In genomic region chr19:58348080-58348479, GRCh38 we compare ENCODE assay signal across 8 cellular contexts. TPM values are rescaled to one million over a fixed set of nuclear protein-coding genes. Genes with fewer than 3 reads are reported as not detected.
DNase-seq lines count a peak whose midpoint lies in the region; ATAC-seq, FAIRE-seq and TF ChIP-seq lines count a peak whose summit lies in the region.
"Not testable (repeated sequence)": the region's sequence is repeated elsewhere in the genome, so short reads cannot be mapped to it uniquely, and the experiment has no call there.

No MANE protein-coding gene starts in this region.

- not testable (repeated sequence) for H3K9me3 ChIP-seq in CD8-positive, alpha-beta memory T cell (ENCODE audit: low read length); SU-DHL-6 (ENCODE audit: insufficient read depth, low read length); endothelial cell of umbilical vein (replicated peaks; ENCODE audit: control insufficient read depth, insufficient read depth, low read length); osteoblast (ENCODE audit: low read depth, low read length); thoracic aorta

- H3K4me2 ChIP-seq in SU-DHL-6 (ENCODE audit: low read depth, low read length, poor library complexity, severe bottlenecking) (peak overlapping the region; percentile 83), endothelial cell of umbilical vein (ENCODE audit: insufficient read depth, low read length) (peak overlapping the region; percentile 50), osteoblast (ENCODE audit: insufficient read depth, low read length) (peak overlapping the region; percentile 74)

- not testable (repeated sequence) for H3K27me3 Mint-ChIP-seq in CD8-positive, alpha-beta memory T cell; activated naive CD8-positive, alpha-beta T cell treated with anti-CD3 and anti-CD28 coated beads, Interleukin-2, amount 50 U/mL, for 24 hours

- TF ChIP-seq CTCF in SU-DHL-6 (IDR thresholded peaks at IDR 0.05; ENCODE audit: insufficient read depth, low read length, poor library complexity, severe bottlenecking); endothelial cell of umbilical vein (IDR thresholded peaks at IDR 0.05; ENCODE audit: extremely low read depth in 1 of 2, insufficient read depth in 1 of 2, low read depth in 1 of 2, low read length in 2 of 2); kidney epithelial cell (IDR thresholded peaks at IDR 0.05; ENCODE audit: insufficient read depth, low read length, poor library complexity, severe bottlenecking); osteoblast (IDR thresholded peaks at IDR 0.05; ENCODE audit: extremely low read depth, low read depth, low read length); thoracic aorta (IDR thresholded peaks at IDR 0.05): not testable (repeated sequence)

- H3K4me3 ChIP-seq in CD8-positive, alpha-beta memory T cell (ENCODE audit: low read length) = peak overlapping the region; percentile 72
- peak overlapping the region; percentile 96 for H3K4me3 ChIP-seq in SU-DHL-6 (ENCODE audit: insufficient read depth, low read length, poor library complexity, severe bottlenecking)
- peak overlapping the region in 2 of 3 experiments; percentile 38 to 47 for H3K4me3 ChIP-seq in endothelial cell of umbilical vein (replicated peaks in 1 of 3; ENCODE audit: insufficient read depth in 1 of 3, low read depth in 1 of 3, low read length in 3 of 3)
- H3K4me3 ChIP-seq in kidney epithelial cell (ENCODE audit: low read depth, low read length) = peak overlapping the region; percentile 47
- peak overlapping the region; percentile 73 for H3K4me3 ChIP-seq in osteoblast (ENCODE audit: insufficient read depth, low read length)
- H3K4me3 ChIP-seq in thoracic aorta = peak overlapping the region; percentile 75

- intact Hi-C loops in endothelial cell of umbilical vein (cut with micrococcal nuclease) = not testable (repeated sequence)

- H3K27ac Mint-ChIP-seq in CD8-positive, alpha-beta memory T cell = peak overlapping the region in 7 of 8 donors; percentile 86 to 96 (median 90)
- H3K27ac Mint-ChIP-seq in activated naive CD8-positive, alpha-beta T cell treated with anti-CD3 and anti-CD28 coated beads, Interleukin-2, amount 50 U/mL, for 24 hours = peak overlapping the region; percentile 82

- H3K4me1 ChIP-seq in CD8-positive, alpha-beta memory T cell (ENCODE audit: insufficient read depth, low read length) = peaks cover 19% of the 10 kb centered on the region
- H3K4me1 ChIP-seq in endothelial cell of umbilical vein (ENCODE audit: control insufficient read depth, extremely low read depth, insufficient read depth, low read length); osteoblast (ENCODE audit: insufficient read depth, low read length): not testable (repeated sequence)
- H3K4me1 ChIP-seq in thoracic aorta (ENCODE audit: control insufficient read depth in 1 of 2, low read depth in 2 of 2) = peaks cover 0 to 18% of the 10 kb centered on the region in 2 donors

- peak overlapping the region; percentile 43 for H3K27ac ChIP-seq in CD8-positive, alpha-beta memory T cell (ENCODE audit: low read depth, low read length)
- not testable (repeated sequence) for H3K27ac ChIP-seq in SU-DHL-6 (ENCODE audit: low read depth, low read length); endothelial cell of umbilical vein (ENCODE audit: insufficient read depth, low read depth, low read length); osteoblast (ENCODE audit: low read depth, low read length); thoracic aorta

- H4K20me1 ChIP-seq in SU-DHL-6 (ENCODE audit: low read depth, low read length); endothelial cell of umbilical vein (replicated peaks; ENCODE audit: control insufficient read depth, extremely low read depth, insufficient read depth, low read length); osteoblast (ENCODE audit: insufficient read depth, low read length): not testable (repeated sequence)

- ATAC-seq in HG03280 (IDR thresholded peaks at IDR 0.05; ENCODE audit: unreplicated experiment) = peak; percentile 6
- not testable (repeated sequence) for ATAC-seq in activated naive CD8-positive, alpha-beta T cell treated with anti-CD3 and anti-CD28 coated beads, Interleukin-2, amount 50 U/mL, for 24 hours; thoracic aorta (ENCODE audit: insufficient number of reproducible peaks, low FRiP score, low read depth)

- H3K9me1 ChIP-seq in endothelial cell of umbilical vein (replicated peaks; ENCODE audit: control insufficient read depth, extremely low read depth, insufficient read depth, low read length) = not testable (repeated sequence)

- not testable (repeated sequence) for BruUV-seq in endothelial cell of umbilical vein (replicated peaks; lab: Mats Ljungman, UMichigan)

- H2AFZ ChIP-seq in SU-DHL-6 (ENCODE audit: low read depth, low read length, severe bottlenecking) = peak overlapping the region; percentile 87
- not testable (repeated sequence) for H2AFZ ChIP-seq in endothelial cell of umbilical vein (ENCODE audit: low read depth, low read length); osteoblast (ENCODE audit: low read length)

- peaks cover 27 to 40% (median 32%) of the 10 kb centered on the region in 3 donors for H3K4me1 Mint-ChIP-seq in CD8-positive, alpha-beta memory T cell
- peaks cover 30% of the 10 kb centered on the region for H3K4me1 Mint-ChIP-seq in activated naive CD8-positive, alpha-beta T cell treated with anti-CD3 and anti-CD28 coated beads, Interleukin-2, amount 50 U/mL, for 24 hours

- H3F3A ChIP-seq in SU-DHL-6 (ENCODE audit: insufficient read depth) = not testable (repeated sequence)

- POLR2A ChIA-PET in CD8-positive, alpha-beta memory T cell (lab: Charles Lee) = interaction anchor here (1.2 to 2.3 kb wide), 7 partner anchors 8 to 165 kb away, joined by 3 to 16 read pairs (median 5); partner anchors contain the start of genes ZNF274 and ZNF497
- POLR2A ChIA-PET in endothelial cell of umbilical vein (lab: Charles Lee) = interaction anchor here (1.4 kb wide), 1 partner anchor 15 kb away, joined by 6 read pairs; the partner anchor contains the start of gene ZNF497

- H3K36me3 ChIP-seq in CD8-positive, alpha-beta memory T cell (ENCODE audit: insufficient read depth, low read length); SU-DHL-6 (ENCODE audit: low read length); endothelial cell of umbilical vein (ENCODE audit: control insufficient read depth in 2 of 2, extremely low read depth in 1 of 2, insufficient read depth in 2 of 2, low read length in 2 of 2); kidney epithelial cell (ENCODE audit: control insufficient read depth, insufficient read depth, low read length); osteoblast (ENCODE audit: insufficient read depth, low read length); thoracic aorta: not testable (repeated sequence)

- not testable (repeated sequence) for H3K9me2 ChIP-seq in SU-DHL-6 (replicated peaks; ENCODE audit: insufficient read depth, low read length)

- peaks cover 0 to 16% (median 5%) of the 10 kb centered on the region in 3 donors for H3K36me3 Mint-ChIP-seq in CD8-positive, alpha-beta memory T cell
- H3K36me3 Mint-ChIP-seq in activated naive CD8-positive, alpha-beta T cell treated with anti-CD3 and anti-CD28 coated beads, Interleukin-2, amount 50 U/mL, for 24 hours (ENCODE audit: low read depth) = peaks cover 14% of the 10 kb centered on the region

- peak overlapping the region; percentile 70 for H3K9ac ChIP-seq in SU-DHL-6 (ENCODE audit: low read length)
- H3K9ac ChIP-seq in endothelial cell of umbilical vein (replicated peaks; ENCODE audit: extremely low read depth, insufficient read depth, low read length) = not testable (repeated sequence)

- H3K4me3 Mint-ChIP-seq in CD8-positive, alpha-beta memory T cell = peak overlapping the region; percentile 91 to 97 (median 93)
- H3K4me3 Mint-ChIP-seq in activated naive CD8-positive, alpha-beta T cell treated with anti-CD3 and anti-CD28 coated beads, Interleukin-2, amount 50 U/mL, for 24 hours = peak overlapping the region; percentile 94

- H3K9me3 Mint-ChIP-seq in CD8-positive, alpha-beta memory T cell; activated naive CD8-positive, alpha-beta T cell treated with anti-CD3 and anti-CD28 coated beads, Interleukin-2, amount 50 U/mL, for 24 hours: not testable (repeated sequence)

- not testable (repeated sequence) for TF ChIP-seq POLR2A in endothelial cell of umbilical vein (IDR thresholded peaks at IDR 0.05; ENCODE audit: low read depth, low read length)

- H3K79me2 ChIP-seq in SU-DHL-6 (ENCODE audit: insufficient read depth, low read length); endothelial cell of umbilical vein (ENCODE audit: control insufficient read depth, insufficient read depth, low read length); osteoblast (ENCODE audit: insufficient read depth, low read length): not testable (repeated sequence)

- DNase-seq in CD8-positive, alpha-beta memory T cell; activated naive CD8-positive, alpha-beta T cell treated with anti-CD3 and anti-CD28 coated beads, Interleukin-2, amount 50 U/mL, for 24 hours; endothelial cell of umbilical vein (ENCODE audit: low read depth, low spot score); kidney epithelial cell (ENCODE audit: low read depth); thoracic aorta (ENCODE audit: low spot score): not testable (repeated sequence)
- DNase-seq in osteoblast (ENCODE audit: insufficient read length, low spot score, missing footprints) = peak; percentile 53

- dilution Hi-C loops in endothelial cell of umbilical vein (cut with MboI; ENCODE audit: extremely low pct_ligation_motif_present, low sequenced_read_pairs) = not testable (repeated sequence)

- FAIRE-seq in endothelial cell of umbilical vein (lab: Jason Lieb, UNC) = not testable (repeated sequence)

- H3K27me3 ChIP-seq in CD8-positive, alpha-beta memory T cell (ENCODE audit: insufficient read depth, low read length, poor library complexity, severe bottlenecking); SU-DHL-6 (ENCODE audit: low read length); thoracic aorta (replicated peaks; ENCODE audit: insufficient read depth): not testable (repeated sequence)
- H3K27me3 ChIP-seq in endothelial cell of umbilical vein (ENCODE audit: control insufficient read depth in 2 of 2, insufficient read depth in 2 of 2, low read length in 2 of 2) (peaks cover 21 to 45% of the 10 kb centered on the region in 2 experiments), kidney epithelial cell (ENCODE audit: control insufficient read depth, insufficient read depth, low read length) (peaks cover 52% of the 10 kb centered on the region), osteoblast (ENCODE audit: insufficient read depth, low read length) (peaks cover 27% of the 10 kb centered on the region)

- CTCF ChIA-PET in CD8-positive, alpha-beta memory T cell (lab: Charles Lee) = interaction anchor here (1.7 to 2.0 kb wide), 2 partner anchors 14 to 41 kb away, joined by 4 to 13 read pairs; partner anchors contain the start of gene ZNF497
- CTCF ChIA-PET in endothelial cell of umbilical vein (lab: Charles Lee) = not testable (repeated sequence)

RNA-seq across cellular contexts. Expression of gene A1BG, which starts 5.2 kb away (rescaled TPM):
- 10 to 100 TPM; 16.8 to 18.1 TPM for total RNA-seq in CD8-positive, alpha-beta memory T cell
- 70.8 TPM for polyA plus RNA-seq in CD8-positive, alpha-beta memory T cell
- total RNA-seq in endothelial cell of umbilical vein (0.85 and 2.3 TPM in 2 replicates), kidney epithelial cell (6.7 and 8.1 TPM in 2 replicates), osteoblast (1.1 and 1.5 TPM in 2 replicates), thoracic aorta (10 to 100 TPM in 1 of 2 donors, 1 to 10 TPM in 1; 1.9 to 10.0 TPM)
- 3.7 and 6.2 TPM in 2 replicates for polyA plus RNA-seq in endothelial cell of umbilical vein
- 1.0 and 1.9 TPM in 2 replicates for polyA plus RNA-seq in endothelial cell of umbilical vein (2011; cell fraction: cytosol; rRNA removed)
- 0.21 and 0.55 TPM in 2 replicates for polyA plus RNA-seq in endothelial cell of umbilical vein (2011; cell fraction: nucleus; rRNA removed)
- 1.2 and 1.9 TPM in 2 replicates for polyA plus RNA-seq in endothelial cell of umbilical vein (2012)
- 0.53 TPM in 1 of 2 replicates, not detected in the other for polyA minus RNA-seq in endothelial cell of umbilical vein
- polyA minus RNA-seq in endothelial cell of umbilical vein (2011; cell fraction: cytosol; rRNA and poly(A)+ RNA removed) = not detected
- polyA minus RNA-seq in endothelial cell of umbilical vein (2011; cell fraction: nucleus; rRNA and poly(A)+ RNA removed) = 0.53 TPM in 1 of 2 replicates, not detected in the other

RNA-seq across cellular contexts. Expression of gene ZNF497, which starts 14.5 kb away (rescaled TPM):
- total RNA-seq in CD8-positive, alpha-beta memory T cell = 1 to 10 TPM; 1.7 TPM
- 1.0 TPM for polyA plus RNA-seq in CD8-positive, alpha-beta memory T cell
- total RNA-seq in endothelial cell of umbilical vein (0.42 and 1.3 TPM in 2 replicates), kidney epithelial cell (0.58 and 3.1 TPM in 2 replicates), osteoblast (1.2 and 1.4 TPM in 2 replicates), thoracic aorta (1 to 10 TPM in 1 of 2 donors, not detected in 1; 2.3 TPM)
- polyA plus RNA-seq in endothelial cell of umbilical vein = 0.40 and 0.62 TPM in 2 replicates
- 0.10 and 0.21 TPM in 2 replicates for polyA plus RNA-seq in endothelial cell of umbilical vein (2011; cell fraction: cytosol; rRNA removed)
- 1.2 and 1.7 TPM in 2 replicates for polyA plus RNA-seq in endothelial cell of umbilical vein (2011; cell fraction: nucleus; rRNA removed)
- polyA plus RNA-seq in endothelial cell of umbilical vein (2012) = 0.20 and 0.35 TPM in 2 replicates
- polyA minus RNA-seq in endothelial cell of umbilical vein = 0.46 and 1.8 TPM in 2 replicates
- polyA minus RNA-seq in endothelial cell of umbilical vein (2011; cell fraction: cytosol; rRNA and poly(A)+ RNA removed) = 1.6 TPM
- polyA minus RNA-seq in endothelial cell of umbilical vein (2011; cell fraction: nucleus; rRNA and poly(A)+ RNA removed) = 0.82 and 0.87 TPM in 2 replicates

RNA-seq across cellular contexts. Expression of gene ZSCAN22, which starts 21.3 kb away (rescaled TPM):
- total RNA-seq in CD8-positive, alpha-beta memory T cell = 1 to 10 TPM; 5.3 to 5.7 TPM
- polyA plus RNA-seq in CD8-positive, alpha-beta memory T cell = 2.7 TPM
- total RNA-seq in endothelial cell of umbilical vein (3.6 and 3.7 TPM in 2 replicates), kidney epithelial cell (2.0 and 4.0 TPM in 2 replicates), osteoblast (2.5 and 3.5 TPM in 2 replicates), thoracic aorta (1 to 10 TPM; 1.1 to 4.2 TPM)
- polyA plus RNA-seq in endothelial cell of umbilical vein = 3.6 and 3.9 TPM in 2 replicates
- 2.1 and 2.4 TPM in 2 replicates for polyA plus RNA-seq in endothelial cell of umbilical vein (2011; cell fraction: cytosol; rRNA removed)
- 2.7 and 2.8 TPM in 2 replicates for polyA plus RNA-seq in endothelial cell of umbilical vein (2011; cell fraction: nucleus; rRNA removed)
- polyA plus RNA-seq in endothelial cell of umbilical vein (2012) = 1.3 and 1.5 TPM in 2 replicates
- polyA minus RNA-seq in endothelial cell of umbilical vein = 8.1 and 9.1 TPM in 2 replicates
- 5.2 TPM for polyA minus RNA-seq in endothelial cell of umbilical vein (2011; cell fraction: cytosol; rRNA and poly(A)+ RNA removed)
- polyA minus RNA-seq in endothelial cell of umbilical vein (2011; cell fraction: nucleus; rRNA and poly(A)+ RNA removed) = 2.8 and 3.7 TPM in 2 replicates

RNA-seq across cellular contexts. Expression of gene ZNF837, which starts 32.8 kb away (rescaled TPM):
- 1 to 10 TPM; 1.8 to 2.3 TPM for total RNA-seq in CD8-positive, alpha-beta memory T cell
- polyA plus RNA-seq in CD8-positive, alpha-beta memory T cell = 4.6 TPM
- total RNA-seq in endothelial cell of umbilical vein (1.4 and 1.7 TPM in 2 replicates), kidney epithelial cell (4.3 and 5.9 TPM in 2 replicates), osteoblast (4.4 and 4.7 TPM in 2 replicates), thoracic aorta (1 to 10 TPM; 1.6 to 3.9 TPM)
- 1.6 and 2.8 TPM in 2 replicates for polyA plus RNA-seq in endothelial cell of umbilical vein
- 0.57 and 1.4 TPM in 2 replicates for polyA plus RNA-seq in endothelial cell of umbilical vein (2011; cell fraction: cytosol; rRNA removed)
- 0.59 and 0.67 TPM in 2 replicates for polyA plus RNA-seq in endothelial cell of umbilical vein (2011; cell fraction: nucleus; rRNA removed)
- 0.74 and 2.0 TPM in 2 replicates for polyA plus RNA-seq in endothelial cell of umbilical vein (2012)
- 0.49 and 0.92 TPM in 2 replicates for polyA minus RNA-seq in endothelial cell of umbilical vein
- polyA minus RNA-seq in endothelial cell of umbilical vein (2011; cell fraction: cytosol; rRNA and poly(A)+ RNA removed) = 2.0 TPM
- polyA minus RNA-seq in endothelial cell of umbilical vein (2011; cell fraction: nucleus; rRNA and poly(A)+ RNA removed) = 0.77 TPM in 2 replicates

RNA-seq across cellular contexts. Expression of gene RPS5, which starts 39.0 kb away (rescaled TPM):
- 1,000 to 10,000 TPM; 1,588 to 1,639 TPM for total RNA-seq in CD8-positive, alpha-beta memory T cell
- 1,069 TPM for polyA plus RNA-seq in CD8-positive, alpha-beta memory T cell
- total RNA-seq in endothelial cell of umbilical vein (945 and 993 TPM in 2 replicates), kidney epithelial cell (2,403 and 2,550 TPM in 2 replicates), osteoblast (1,166 and 1,239 TPM in 2 replicates), thoracic aorta (100 to 1,000 TPM; 747 to 789 TPM)
- 3,430 and 4,008 TPM in 2 replicates for polyA plus RNA-seq in endothelial cell of umbilical vein
- 2,572 and 2,789 TPM in 2 replicates for polyA plus RNA-seq in endothelial cell of umbilical vein (2011; cell fraction: cytosol; rRNA removed)
- polyA plus RNA-seq in endothelial cell of umbilical vein (2011; cell fraction: nucleus; rRNA removed) = 713 and 831 TPM in 2 replicates
- polyA plus RNA-seq in endothelial cell of umbilical vein (2012) = 1,416 and 2,035 TPM in 2 replicates
- polyA minus RNA-seq in endothelial cell of umbilical vein = 1,548 and 1,681 TPM in 2 replicates
- 1,257 TPM for polyA minus RNA-seq in endothelial cell of umbilical vein (2011; cell fraction: cytosol; rRNA and poly(A)+ RNA removed)
- 223 and 251 TPM in 2 replicates for polyA minus RNA-seq in endothelial cell of umbilical vein (2011; cell fraction: nucleus; rRNA and poly(A)+ RNA removed)

Comparison
In these comparisons a context has a peak if more than half of its experiments do, and no peak if none do; other contexts are left out.
1. H3K4me3 ChIP-seq: peak in every context shown above with its lines; median percentile 96 in SU-DHL-6; 75 in thoracic aorta; 73 in osteoblast; 72 in CD8-positive, alpha-beta memory T cell; 47 in kidney epithelial cell; 42 in endothelial cell of umbilical vein.